In genomic region chr7:130961128-130961601, GRCh38 we compare ENCODE assay signal across 1 cellular context.
A peak's percentile ranks its signal among the peaks of the same experiment; 100 is the strongest.
TF ChIP-seq lines count a peak whose summit lies in the region.

No MANE protein-coding gene starts in this region.

TF ChIP-seq in GM12878, 131 proteins besides CTCF, POLR2A, EP300 and RAD21 (continued from another document and continues in another):
- TF ChIP-seq ZNF687 (IDR thresholded peaks at IDR 0.05), result peak; percentile 78
- TF ChIP-seq, protein P1, sequence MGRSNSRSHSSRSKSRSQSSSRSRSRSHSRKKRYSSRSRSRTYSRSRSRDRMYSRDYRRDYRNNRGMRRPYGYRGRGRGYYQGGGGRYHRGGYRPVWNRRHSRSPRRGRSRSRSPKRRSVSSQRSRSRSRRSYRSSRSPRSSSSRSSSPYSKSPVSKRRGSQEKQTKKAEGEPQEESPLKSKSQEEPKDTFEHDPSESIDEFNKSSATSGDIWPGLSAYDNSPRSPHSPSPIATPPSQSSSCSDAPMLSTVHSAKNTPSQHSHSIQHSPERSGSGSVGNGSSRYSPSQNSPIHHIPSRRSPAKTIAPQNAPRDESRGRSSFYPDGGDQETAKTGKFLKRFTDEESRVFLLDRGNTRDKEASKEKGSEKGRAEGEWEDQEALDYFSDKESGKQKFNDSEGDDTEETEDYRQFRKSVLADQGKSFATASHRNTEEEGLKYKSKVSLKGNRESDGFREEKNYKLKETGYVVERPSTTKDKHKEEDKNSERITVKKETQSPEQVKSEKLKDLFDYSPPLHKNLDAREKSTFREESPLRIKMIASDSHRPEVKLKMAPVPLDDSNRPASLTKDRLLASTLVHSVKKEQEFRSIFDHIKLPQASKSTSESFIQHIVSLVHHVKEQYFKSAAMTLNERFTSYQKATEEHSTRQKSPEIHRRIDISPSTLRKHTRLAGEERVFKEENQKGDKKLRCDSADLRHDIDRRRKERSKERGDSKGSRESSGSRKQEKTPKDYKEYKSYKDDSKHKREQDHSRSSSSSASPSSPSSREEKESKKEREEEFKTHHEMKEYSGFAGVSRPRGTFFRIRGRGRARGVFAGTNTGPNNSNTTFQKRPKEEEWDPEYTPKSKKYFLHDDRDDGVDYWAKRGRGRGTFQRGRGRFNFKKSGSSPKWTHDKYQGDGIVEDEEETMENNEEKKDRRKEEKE (IDR thresholded peaks at IDR 0.05), result no peak
- TF ChIP-seq MEF2B (IDR thresholded peaks at IDR 0.05; ENCODE audit: partially characterized antibody, poor library complexity, severe bottlenecking), result peak; percentile 70
- TF ChIP-seq GABPA (IDR thresholded peaks at IDR 0.05; ENCODE audit: low read depth), result peak; percentile 51; the same call in 1 of the 2 replicates
- TF ChIP-seq RAD51 (IDR thresholded peaks at IDR 0.05), result no peak
- no peak for TF ChIP-seq SIX5 (IDR thresholded peaks at IDR 0.05; ENCODE audit: low read depth, low read length, severe bottlenecking)
- TF ChIP-seq, protein P2, sequence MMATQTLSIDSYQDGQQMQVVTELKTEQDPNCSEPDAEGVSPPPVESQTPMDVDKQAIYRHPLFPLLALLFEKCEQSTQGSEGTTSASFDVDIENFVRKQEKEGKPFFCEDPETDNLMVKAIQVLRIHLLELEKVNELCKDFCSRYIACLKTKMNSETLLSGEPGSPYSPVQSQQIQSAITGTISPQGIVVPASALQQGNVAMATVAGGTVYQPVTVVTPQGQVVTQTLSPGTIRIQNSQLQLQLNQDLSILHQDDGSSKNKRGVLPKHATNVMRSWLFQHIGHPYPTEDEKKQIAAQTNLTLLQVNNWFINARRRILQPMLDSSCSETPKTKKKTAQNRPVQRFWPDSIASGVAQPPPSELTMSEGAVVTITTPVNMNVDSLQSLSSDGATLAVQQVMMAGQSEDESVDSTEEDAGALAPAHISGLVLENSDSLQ (IDR thresholded peaks at IDR 0.05), result peak; percentile 88
- peak; percentile 99 for TF ChIP-seq RUNX3 (IDR thresholded peaks at IDR 0.05; ENCODE audit: low read length)
- peak; percentile 94; the same call in 1 of the 2 replicates for TF ChIP-seq POLR2AphosphoS2 (IDR thresholded peaks at IDR 0.05; ENCODE audit: low read depth, low read length)
- peak; percentile 87 for TF ChIP-seq RELA (IDR thresholded peaks at IDR 0.05; ENCODE audit: borderline replicate concordance, partially characterized antibody)
- TF ChIP-seq NBN (IDR thresholded peaks at IDR 0.05), result peak; percentile 86
- TF ChIP-seq EZH2 (IDR thresholded peaks at IDR 0.05; ENCODE audit: borderline replicate concordance, control insufficient read depth, low read depth, low read length), result no peak
- peak; percentile 94 for TF ChIP-seq FOXM1 (IDR thresholded peaks at IDR 0.05; ENCODE audit: low read depth, low read length)
- peak; percentile 88 for TF ChIP-seq DPF2 (IDR thresholded peaks at IDR 0.05)
- peak; percentile 72; the same call in 1 of the 2 replicates for TF ChIP-seq TCF7 (IDR thresholded peaks at IDR 0.05; ENCODE audit: borderline replicate concordance)
- TF ChIP-seq BMI1 (IDR thresholded peaks at IDR 0.05; ENCODE audit: borderline replicate concordance), result peak; percentile 67; the same call in 1 of the 2 replicates
- TF ChIP-seq SUZ12 (IDR thresholded peaks at IDR 0.05; ENCODE audit: unreplicated experiment), result no peak
- no peak for TF ChIP-seq HDAC2 (IDR thresholded peaks at IDR 0.05)
- TF ChIP-seq TAF1 (IDR thresholded peaks at IDR 0.05; ENCODE audit: borderline replicate concordance, low read depth, low read length), result peak; percentile 99
- 0 out of 2 replicates have a peak, but pooled peaks have one; percentile 42 for TF ChIP-seq ZNF217 (IDR thresholded peaks at IDR 0.05)
- peak; percentile 86 for TF ChIP-seq BCL3 (IDR thresholded peaks at IDR 0.05; ENCODE audit: borderline replicate concordance, insufficient read depth, low read depth, low read length, poor library complexity, severe bottlenecking)
- TF ChIP-seq, protein P3, sequence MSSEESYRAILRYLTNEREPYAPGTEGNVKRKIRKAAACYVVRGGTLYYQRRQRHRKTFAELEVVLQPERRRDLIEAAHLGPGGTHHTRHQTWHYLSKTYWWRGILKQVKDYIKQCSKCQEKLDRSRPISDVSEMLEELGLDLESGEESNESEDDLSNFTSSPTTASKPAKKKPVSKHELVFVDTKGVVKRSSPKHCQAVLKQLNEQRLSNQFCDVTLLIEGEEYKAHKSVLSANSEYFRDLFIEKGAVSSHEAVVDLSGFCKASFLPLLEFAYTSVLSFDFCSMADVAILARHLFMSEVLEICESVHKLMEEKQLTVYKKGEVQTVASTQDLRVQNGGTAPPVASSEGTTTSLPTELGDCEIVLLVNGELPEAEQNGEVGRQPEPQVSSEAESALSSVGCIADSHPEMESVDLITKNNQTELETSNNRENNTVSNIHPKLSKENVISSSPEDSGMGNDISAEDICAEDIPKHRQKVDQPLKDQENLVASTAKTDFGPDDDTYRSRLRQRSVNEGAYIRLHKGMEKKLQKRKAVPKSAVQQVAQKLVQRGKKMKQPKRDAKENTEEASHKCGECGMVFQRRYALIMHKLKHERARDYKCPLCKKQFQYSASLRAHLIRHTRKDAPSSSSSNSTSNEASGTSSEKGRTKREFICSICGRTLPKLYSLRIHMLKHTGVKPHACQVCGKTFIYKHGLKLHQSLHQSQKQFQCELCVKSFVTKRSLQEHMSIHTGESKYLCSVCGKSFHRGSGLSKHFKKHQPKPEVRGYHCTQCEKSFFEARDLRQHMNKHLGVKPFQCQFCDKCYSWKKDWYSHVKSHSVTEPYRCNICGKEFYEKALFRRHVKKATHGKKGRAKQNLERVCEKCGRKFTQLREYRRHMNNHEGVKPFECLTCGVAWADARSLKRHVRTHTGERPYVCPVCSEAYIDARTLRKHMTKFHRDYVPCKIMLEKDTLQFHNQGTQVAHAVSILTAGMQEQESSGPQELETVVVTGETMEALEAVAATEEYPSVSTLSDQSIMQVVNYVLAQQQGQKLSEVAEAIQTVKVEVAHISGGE (CRISPR knock-in tag; IDR thresholded peaks at IDR 0.05), result no peak
- TF ChIP-seq MXI1 (IDR thresholded peaks at IDR 0.05; ENCODE audit: low read depth, low read length), result no peak
- no peak for TF ChIP-seq ZNF207 (IDR thresholded peaks at IDR 0.05; ENCODE audit: borderline replicate concordance)
- peak; percentile 86; the same call in 1 of the 2 replicates for TF ChIP-seq TCF3 (IDR thresholded peaks at IDR 0.05; ENCODE audit: borderline replicate concordance, insufficient read depth, low read depth, low read length)
- TF ChIP-seq MTA3 (IDR thresholded peaks at IDR 0.05; ENCODE audit: borderline replicate concordance, low read length), result peak; percentile 79
- TF ChIP-seq POU2F2 (IDR thresholded peaks at IDR 0.05; ENCODE audit: borderline replicate concordance, low read depth, low read length), result peak; percentile 97
- TF ChIP-seq MLLT1 (IDR thresholded peaks at IDR 0.05), result 0 out of 2 replicates have a peak, but pooled peaks have one; percentile 79
- peak; percentile 91 for TF ChIP-seq JUND (IDR thresholded peaks at IDR 0.05; ENCODE audit: low read depth, low read length)
- no peak for TF ChIP-seq PAX8 (IDR thresholded peaks at IDR 0.05)
- TF ChIP-seq NR2F1 (conservative IDR thresholded peaks at IDR 0.05), result peak; percentile 75
- peak; percentile 63; the same call in 1 of the 2 replicates for TF ChIP-seq CHD2 (IDR thresholded peaks at IDR 0.05; ENCODE audit: borderline replicate concordance, low read depth, low read length)
- 0 out of 4 replicates have a peak, but pooled peaks of 1 of the 2 experiments have one; percentile 24 for TF ChIP-seq CEBPB (IDR thresholded peaks at IDR 0.05; ENCODE audit: borderline replicate concordance in 1 of 2, low read depth in 2 of 2, low read length in 2 of 2)
- TF ChIP-seq RFX5 (IDR thresholded peaks at IDR 0.05; ENCODE audit: low read depth, low read length), result no peak
- TF ChIP-seq ZNF274 (IDR thresholded peaks at IDR 0.05; ENCODE audit: insufficient read depth, insufficient read length), result no peak
- peak; percentile 59; the same call in 1 of the 2 replicates for TF ChIP-seq GATAD2B (conservative IDR thresholded peaks at IDR 0.05; ENCODE audit: low read depth)
- TF ChIP-seq REST (IDR thresholded peaks at IDR 0.05; ENCODE audit: low read depth, low read length), result no peak
- TF ChIP-seq TBL1XR1 (IDR thresholded peaks at IDR 0.05; ENCODE audit: low read depth, low read length), result peak; percentile 91; the same call in 1 of the 2 replicates
- no peak for TF ChIP-seq EGR1 (IDR thresholded peaks at IDR 0.05; ENCODE audit: borderline replicate concordance in 1 of 2, low read depth in 2 of 2, low read length in 2 of 2)
- TF ChIP-seq ESRRA (IDR thresholded peaks at IDR 0.05; ENCODE audit: low read length), result no peak
- peak; percentile 96 for TF ChIP-seq EED (IDR thresholded peaks at IDR 0.05; ENCODE audit: low read depth)
- peak; percentile 90 for TF ChIP-seq RELB (IDR thresholded peaks at IDR 0.05; ENCODE audit: low read depth)
